In genomic region chr14:60315591-60315990, GRCh38 we compare ENCODE assay signal across 1 cellular context.
TF ChIP-seq lines count a peak whose summit lies in the region.

No MANE protein-coding gene starts in this region.

TF ChIP-seq in GM23338, 12 proteins besides CTCF, POLR2A, EP300 and RAD21 (continued from another document):
- no peak for TF ChIP-seq ZNF462 (CRISPR knock-in tag; IDR thresholded peaks at IDR 0.05)
- no peak for TF ChIP-seq STAT1 (IDR thresholded peaks at IDR 0.05; ENCODE audit: unreplicated experiment)
- TF ChIP-seq ETS1 (IDR thresholded peaks at IDR 0.05): no peak
- no peak for TF ChIP-seq JUNB (IDR thresholded peaks at IDR 0.05; ENCODE audit: unreplicated experiment)
